13 cellular contexts compared by ENCODE assay signal in genomic region chrX:136625246-136625645, GRCh38. TPM values are rescaled to one million over a fixed set of nuclear protein-coding genes. Genes with fewer than 3 reads are reported as not detected.
"Had no signal": no experiment of that assay in that cellular context is flagged by ENCODE, and none has a peak within 500 bp of the region (broad histone marks: within the 10 kb centered on the region; RNA-seq: fewer than 3 reads in every experiment).

No MANE protein-coding gene starts in this region.

- H3K36me3 Mint-ChIP-seq: brain; mesothelial cell of epicardium; stimulated activated memory B cell treated with anti-CD40 and anti-IgM and Interleukin-4, amounts not matched to agents 10 μg/mL and 1 μg/mL and 100 μg/mL, for 72 hours had no signal

- H3K9me3 ChIP-seq: colonic mucosa, tibial nerve, vagina had no signal

- H3K4me1 ChIP-seq: colonic mucosa, parathyroid adenoma, tibial nerve, vagina had no signal

- H3K27ac Mint-ChIP-seq: brain, mesothelial cell of epicardium had no signal

- H3K27ac ChIP-seq: colonic mucosa, parathyroid adenoma, tibial nerve, vagina had no signal

- H3K27me3 Mint-ChIP-seq: stimulated activated memory B cell treated with anti-CD40 and anti-IgM and Interleukin-4, amounts not matched to agents 10 μg/mL and 1 μg/mL and 100 μg/mL, for 72 hours had no signal

- H3K27me3 ChIP-seq: colonic mucosa, vagina had no signal

- H3K4me3 Mint-ChIP-seq: brain; mesothelial cell of epicardium; stimulated activated memory B cell treated with anti-CD40 and anti-IgM and Interleukin-4, amounts not matched to agents 10 μg/mL and 1 μg/mL and 100 μg/mL, for 72 hours had no signal

- DNase-seq: central memory CD4-positive, alpha-beta T cell; colonic mucosa; islet precursor cell; stimulated activated CD4-positive, alpha-beta T cell treated with anti-CD3 and anti-CD28 coated beads, Interleukin-2, amount 100 ng/mL, for 24 hours had no signal

- H3K4me1 Mint-ChIP-seq: brain; mesothelial cell of epicardium; stimulated activated memory B cell treated with anti-CD40 and anti-IgM and Interleukin-4, amounts not matched to agents 10 μg/mL and 1 μg/mL and 100 μg/mL, for 72 hours had no signal

- ATAC-seq: activated CD4-positive, CD25-positive, alpha-beta regulatory T cell treated with anti-CD3 and anti-CD28 coated beads, Interleukin-2, amount 50 U/mL, for 24 hours; esophagus mucosa; stimulated activated memory B cell treated with anti-CD40 and anti-IgM and Interleukin-4, amounts not matched to agents 10 μg/mL and 1 μg/mL and 100 μg/mL, for 72 hours had no signal

- H3K4me3 ChIP-seq: colonic mucosa, lung, tibial nerve, vagina had no signal

- H3K36me3 ChIP-seq: colonic mucosa, tibial nerve, vagina had no signal

RNA-seq across cellular contexts. Expression of gene CD40LG, which starts 22.7 kb away (rescaled TPM):
- total RNA-seq: esophagus mucosa, mesothelial cell of epicardium, vagina had no signal
